In genomic region chr4:152243890-152244595, GRCh38 we compare ENCODE assay signal across 11 cellular contexts.
DNase-seq lines count a peak whose midpoint lies in the region; TF ChIP-seq lines count a peak whose summit lies in the region.
"Had no signal": no experiment of that assay in that cellular context is flagged by ENCODE, and none has a peak within 500 bp of the region (broad histone marks: within the 10 kb centered on the region; RNA-seq: fewer than 3 reads in every experiment).

No MANE protein-coding gene starts in this region.

- H3K9me3 Mint-ChIP-seq in CD4-positive, alpha-beta memory T cell, result no peaks in the 10 kb centered on the region
- H3K9me3 Mint-ChIP-seq: effector memory CD8-positive, alpha-beta T cell had no signal

- no peaks in the 10 kb centered on the region for H3K27me3 ChIP-seq in CD4-positive, alpha-beta memory T cell (ENCODE audit: insufficient read depth, low read length)
- no peaks in the 10 kb centered on the region for H3K27me3 ChIP-seq in osteoblast (ENCODE audit: insufficient read depth, low read length)
- H3K27me3 ChIP-seq in transverse colon, result no peaks in the 10 kb centered on the region

- H3K27ac Mint-ChIP-seq in CD4-positive, alpha-beta memory T cell, result peak overlapping the region in 4 of 7 donors; percentile 4 to 50 (median 16)
- H3K27ac Mint-ChIP-seq: activated naive CD8-positive, alpha-beta T cell treated with anti-CD3 and anti-CD28 coated beads, Interleukin-2, amount 10 ng/mL, durations not matched to agents 7 days and 5 days; effector memory CD8-positive, alpha-beta T cell had no signal

- DNase-seq in CD4-positive, alpha-beta memory T cell, result peak in 1 of 5 donors; percentile 6
- DNase-seq in M059J (ENCODE audit: low read depth) (peak; percentile 18), fibroblast of mammary gland (ENCODE audit: low read depth) (peak; percentile 59), osteoblast (ENCODE audit: insufficient read length, low spot score, missing footprints) (peak; percentile 61), amniotic stem cell (lab: John Stamatoyannopoulos, UW) (no peak), transverse colon (no peak), GDM1 (lab: John Stamatoyannopoulos, UW) (no peak)
- DNase-seq: activated CD4-positive, alpha-beta T cell treated with anti-CD3 and anti-CD28 coated beads, Interleukin-2, amount 50 U/mL, for 4 hours; activated naive CD8-positive, alpha-beta T cell treated with anti-CD3 and anti-CD28 coated beads, Interleukin-2, amount 10 ng/mL, durations not matched to agents 7 days and 5 days; DMS79; effector memory CD8-positive, alpha-beta T cell had no signal

- POLR2A ChIA-PET in CD4-positive, alpha-beta memory T cell (lab: Charles Lee; ENCODE audit: partially characterized antibody), result interaction anchor here (1.2 to 3.6 kb wide), 2 partner anchors 12 to 22 kb away, joined by 3 to 34 read pairs; no protein-coding TSS in a partner anchor

- no peak for TF ChIP-seq POLR2A in transverse colon (IDR thresholded peaks at IDR 0.05)

- no peaks in the 10 kb centered on the region for H3K36me3 ChIP-seq in CD4-positive, alpha-beta memory T cell (ENCODE audit: insufficient read depth, low read length)
- H3K36me3 ChIP-seq in osteoblast (ENCODE audit: insufficient read depth, low read length), result no peaks in the 10 kb centered on the region
- H3K36me3 ChIP-seq in transverse colon, result no peaks in the 10 kb centered on the region

- no peak overlapping the region for H3K4me3 ChIP-seq in CD4-positive, alpha-beta memory T cell (ENCODE audit: low read length in 2 of 2)
- H3K4me3 ChIP-seq in fibroblast of mammary gland (ENCODE audit: control insufficient read depth, low read depth, low read length) (no peak overlapping the region), osteoblast (ENCODE audit: insufficient read depth, low read length) (no peak overlapping the region), transverse colon (no peak overlapping the region)

- no peak for TF ChIP-seq EP300 in transverse colon (IDR thresholded peaks at IDR 0.05; ENCODE audit: low read depth)

- TF ChIP-seq CTCF in fibroblast of mammary gland (conservative IDR thresholded peaks at IDR 0.05; ENCODE audit: control insufficient read depth, insufficient read depth, low read depth, low read length) (no peak), osteoblast (IDR thresholded peaks at IDR 0.05; ENCODE audit: extremely low read depth, low read depth, low read length) (no peak), transverse colon (IDR thresholded peaks at IDR 0.05) (no peak)

- no peaks in the 10 kb centered on the region for H3K9me3 ChIP-seq in CD4-positive, alpha-beta memory T cell (ENCODE audit: control insufficient read depth in 1 of 2, low read length in 2 of 2)
- no peaks in the 10 kb centered on the region for H3K9me3 ChIP-seq in osteoblast (ENCODE audit: low read depth, low read length)
- H3K9me3 ChIP-seq in transverse colon, result no peaks in the 10 kb centered on the region

- H3K4me2 ChIP-seq in osteoblast (ENCODE audit: insufficient read depth, low read length), result peak overlapping the region; percentile 26

- 64 to 68% methylated on average over 5 to 11 of the region's 11 CpGs for WGBS in transverse colon (ENCODE audit: low coverage in 1 of 2), 2 donors

- H2AFZ ChIP-seq in osteoblast (ENCODE audit: low read length), result no peak overlapping the region

- no peaks in the 10 kb centered on the region for H3K36me3 Mint-ChIP-seq in CD4-positive, alpha-beta memory T cell

- peaks cover 40% of the 10 kb centered on the region for H3K4me1 ChIP-seq in CD4-positive, alpha-beta memory T cell (ENCODE audit: insufficient read depth, low read length)
- H3K4me1 ChIP-seq in osteoblast (ENCODE audit: insufficient read depth, low read length) (peaks cover 4% of the 10 kb centered on the region), transverse colon (no peaks in the 10 kb centered on the region)

- H3K27me3 Mint-ChIP-seq in CD4-positive, alpha-beta memory T cell, result no peaks in the 10 kb centered on the region
- H3K27me3 Mint-ChIP-seq: activated naive CD8-positive, alpha-beta T cell treated with anti-CD3 and anti-CD28 coated beads, Interleukin-2, amount 10 ng/mL, durations not matched to agents 7 days and 5 days had no signal

- H4K20me1 ChIP-seq in osteoblast (ENCODE audit: insufficient read depth, low read length), result no peaks in the 10 kb centered on the region

- peaks cover 26 to 49% (median 37%) of the 10 kb centered on the region in 4 donors for H3K4me1 Mint-ChIP-seq in CD4-positive, alpha-beta memory T cell

- in situ Hi-C loops in transverse colon (cut with MboI; ENCODE audit: low pct_ligation_motif_present in 1 of 4, low pct_unique_long_range_greater_than_20kb in 1 of 4, low sequenced_read_pairs in 3 of 4), result no loop called here

- peak overlapping the region in 6 of 8 donors; percentile 1 to 77 (median 24) for H3K4me3 Mint-ChIP-seq in CD4-positive, alpha-beta memory T cell
- H3K4me3 Mint-ChIP-seq: activated naive CD8-positive, alpha-beta T cell treated with anti-CD3 and anti-CD28 coated beads, Interleukin-2, amount 10 ng/mL, durations not matched to agents 7 days and 5 days; effector memory CD8-positive, alpha-beta T cell had no signal

- no peaks in the 10 kb centered on the region for H3K79me2 ChIP-seq in osteoblast (ENCODE audit: insufficient read depth, low read length)

- intact Hi-C loops in CD4-positive, alpha-beta memory T cell (cut with micrococcal nuclease), result no loop called here
- intact Hi-C loops in transverse colon (cut with DNase I; ENCODE audit: low total_unique reads), result no loop called here

- CTCF ChIA-PET in CD4-positive, alpha-beta memory T cell (lab: Charles Lee; ENCODE audit: partially characterized antibody), result no interaction called here

- no peak overlapping the region for H3K27ac ChIP-seq in CD4-positive, alpha-beta memory T cell (ENCODE audit: low read depth, low read length)
- H3K27ac ChIP-seq in osteoblast (ENCODE audit: low read depth, low read length) (no peak overlapping the region), transverse colon (no peak overlapping the region)

Comparison
In these comparisons a context has a peak if more than half of its experiments do, and no peak if none do; other contexts are left out.
1. DNase-seq: peak in M059J (single experiment), fibroblast of mammary gland (single experiment) and osteoblast (single experiment); none in amniotic stem cell (single experiment), transverse colon (single experiment) and GDM1 (single experiment).